ENCODE assay signal across 1 cellular context in genomic region chr2:189406612-189407011, GRCh38.
TF ChIP-seq lines count a peak whose summit lies in the region.

No MANE protein-coding gene starts in this region.

TF ChIP-seq in HEK293T, 16 proteins besides CTCF, POLR2A, EP300 and RAD21 (continued from another document):
- TF ChIP-seq PKNOX1 (IDR thresholded peaks at IDR 0.05) (no peak), ARNT (IDR thresholded peaks at IDR 0.05) (no peak), TARDBP (IDR thresholded peaks at IDR 0.05) (no peak)
